In genomic region chr13:32883501-32883900, GRCh38 we compare ENCODE assay signal across 14 cellular contexts.
A peak's percentile ranks its signal among the peaks of the same experiment; 100 is the strongest.
DNase-seq lines count a peak whose midpoint lies in the region; ATAC-seq and TF ChIP-seq lines count a peak whose summit lies in the region.
"Had no signal": no experiment of that assay in that cellular context is flagged by ENCODE, and none has a peak within 500 bp of the region (broad histone marks: within the 10 kb centered on the region; RNA-seq: fewer than 3 reads in every experiment).

No MANE protein-coding gene starts in this region.

- peaks cover 0 to 18% (median 10%) of the 10 kb centered on the region in 11 donors for H3K9me3 ChIP-seq in heart right ventricle

- TF ChIP-seq CTCF in heart right ventricle (IDR thresholded peaks at IDR 0.05) (no peak), fibroblast of pulmonary artery (IDR thresholded peaks at IDR 0.05; ENCODE audit: low read length, missing control alignments) (no peak)

- H3K4me1 ChIP-seq in heart right ventricle, result peaks cover 0 to 13% (median 0%) of the 10 kb centered on the region in 9 donors

- 22 to 25% methylated on average over 2 of the region's 2 CpGs for WGBS in heart right ventricle, 2 donors

- peaks cover 8% of the 10 kb centered on the region for H3K9me3 Mint-ChIP-seq in activated T-cell treated with anti-CD3 and anti-CD28 coated beads, Interleukin-2, amount 50 U/mL, for 4 hours

- no peaks in the 10 kb centered on the region for H3K27me3 Mint-ChIP-seq in activated T-cell treated with anti-CD3 and anti-CD28 coated beads, Interleukin-2, amount 50 U/mL, for 4 hours (ENCODE audit: low read depth)

- H3K4me3 ChIP-seq in heart right ventricle (no peak overlapping the region), fibroblast of pulmonary artery (replicated peaks; ENCODE audit: low read depth, low read length) (no peak overlapping the region)

- intact Hi-C loops in left cardiac atrium (cut with DNase I), result no loop called here
- intact Hi-C loops in heart right ventricle (cut with DNase I), result no loop called here

- H3K4me1 Mint-ChIP-seq in activated T-cell treated with anti-CD3 and anti-CD28 coated beads, Interleukin-2, amount 50 U/mL, for 4 hours (ENCODE audit: low read depth), result no peaks in the 10 kb centered on the region

- H3K36me3 Mint-ChIP-seq in activated T-cell treated with anti-CD3 and anti-CD28 coated beads, Interleukin-2, amount 50 U/mL, for 4 hours (ENCODE audit: insufficient read depth), result no peaks in the 10 kb centered on the region
- H3K36me3 Mint-ChIP-seq: natural killer cell treated with Interleukin-12 subunit alpha and Interleukin-12 subunit beta and Interleukin-15 and Interleukin-18, amount 100 ng/mL, for 72 hours had no signal

- no peaks in the 10 kb centered on the region for H3K27me3 ChIP-seq in heart right ventricle

- DNase-seq in left cardiac atrium (peak; percentile 19), heart right ventricle (no peak), NCI-H774 (lab: John Stamatoyannopoulos, UW) (peak; percentile 25), fibroblast of pulmonary artery (ENCODE audit: low read depth) (peak; percentile 38), SKM-1 (lab: John Stamatoyannopoulos, UW; ENCODE audit: unreplicated experiment) (no peak)
- no peak for DNase-seq in activated T-cell treated with anti-CD3 and anti-CD28 coated beads, Interleukin-2, amount 50 U/mL, for 4 hours
- DNase-seq: activated CD4-positive, alpha-beta T cell treated with anti-CD3 and anti-CD28 coated beads for 1 hour; activated naive CD4-positive, alpha-beta T cell treated with Interleukin-2 at 50 U/mL for 16 hours; NCI-H1436; Right ventricle myocardium superior; stimulated activated CD4-positive, alpha-beta T cell treated with anti-CD3 and anti-CD28 coated beads, Interleukin-1b, Interleukin-23, amount 100 ng/mL, for 48 hours had no signal

- no peaks in the 10 kb centered on the region for H3K36me3 ChIP-seq in heart right ventricle

- no peak overlapping the region for H3K27ac ChIP-seq in heart right ventricle

- no peak overlapping the region for H3K4me3 Mint-ChIP-seq in activated T-cell treated with anti-CD3 and anti-CD28 coated beads, Interleukin-2, amount 50 U/mL, for 4 hours
- H3K4me3 Mint-ChIP-seq: natural killer cell treated with Interleukin-12 subunit alpha and Interleukin-12 subunit beta and Interleukin-15 and Interleukin-18, amount 100 ng/mL, for 72 hours had no signal

- peak in 1 of 2 donors; percentile 18 for ATAC-seq in left cardiac atrium
- ATAC-seq in heart right ventricle, result no peak
- ATAC-seq in GM19467 (IDR thresholded peaks at IDR 0.05; ENCODE audit: unreplicated experiment), result no peak
- no peak for ATAC-seq in GM19351 (IDR thresholded peaks at IDR 0.05; ENCODE audit: unreplicated experiment)
- no peak for ATAC-seq in activated T-cell treated with anti-CD3 and anti-CD28 coated beads, Interleukin-2, amount 50 U/mL, for 4 hours
- ATAC-seq: natural killer cell treated with Interleukin-12 subunit alpha and Interleukin-12 subunit beta and Interleukin-15 and Interleukin-18, amount 100 ng/mL, for 72 hours had no signal

Comparison
In these comparisons a context has a peak if more than half of its experiments do, and no peak if none do; other contexts are left out.
1. DNase-seq: peak in left cardiac atrium (single experiment), NCI-H774 (single experiment) and fibroblast of pulmonary artery (single experiment); none in heart right ventricle (0 of 2), activated T-cell treated with anti-CD3 and anti-CD28 coated beads, Interleukin-2, amount 50 U/mL, for 4 hours (single experiment) and SKM-1 (single experiment).